23 cellular contexts compared by ENCODE assay signal in genomic region chr11:22860241-22860640, GRCh38. TPM values are rescaled to one million over a fixed set of nuclear protein-coding genes. Genes with fewer than 3 reads are reported as not detected.
"Had no signal": no experiment of that assay in that cellular context is flagged by ENCODE, and none has a peak within 500 bp of the region (broad histone marks: within the 10 kb centered on the region; RNA-seq: fewer than 3 reads in every experiment).

Gene CCDC179 (minus strand): TSS chr11:22860474. CDS start chr11:22860421, 53 bp downstream.

- FAIRE-seq: small intestine had no signal

- H3K36me3 ChIP-seq: esophagus squamous epithelium, gastroesophageal sphincter, neutrophil, right atrium auricular region, suprapubic skin, thyroid gland, uterus had no signal

- ATAC-seq: gastroesophageal sphincter; left colon; left ventricle myocardium superior; stimulated activated naive CD8-positive, alpha-beta T cell treated with anti-CD3 and anti-CD28 coated beads, Interleukin-15, Interleukin-2, amounts not matched to agents 100 U/mL and 50 U/mL, for 24 hours had no signal

- H3K9me3 Mint-ChIP-seq: nephron progenitor cell, type B pancreatic cell had no signal

- H3K36me3 Mint-ChIP-seq: naive B cell, type B pancreatic cell had no signal

- H3K9me3 ChIP-seq: esophagus squamous epithelium, gastroesophageal sphincter, neutrophil, right atrium auricular region, suprapubic skin, thyroid gland, uterus had no signal

- H3K4me3 ChIP-seq: esophagus squamous epithelium, gastroesophageal sphincter, lung, right atrium auricular region, suprapubic skin, thyroid gland, uterus had no signal

- H3K27me3 Mint-ChIP-seq: naive B cell, type B pancreatic cell had no signal

- H3K27ac ChIP-seq: esophagus squamous epithelium, gastroesophageal sphincter, neutrophil, right atrium auricular region, suprapubic skin, thyroid gland, uterus had no signal

- H3K27ac Mint-ChIP-seq: naive B cell, nephron progenitor cell, type B pancreatic cell had no signal

- DNase-seq: effector memory CD4-positive, alpha-beta T cell; esophagus squamous epithelium; foreskin fibroblast; glutamatergic neuron; left colon; left ventricle myocardium superior; mesendoderm; naive B cell; nephron progenitor cell; small intestine; stimulated activated CD4-positive, alpha-beta T cell treated with anti-CD3 and anti-CD28 coated beads, Interleukin-12 subunit alpha, Interleukin-12 subunit beta, amount 100 ng/mL, for 4 hours; stimulated activated naive CD8-positive, alpha-beta T cell treated with anti-CD3 and anti-CD28 coated beads, Interleukin-15, Interleukin-2, amounts not matched to agents 100 U/mL and 50 U/mL, for 24 hours; thyroid gland; uterus had no signal

- H3K4me1 ChIP-seq: esophagus squamous epithelium, gastroesophageal sphincter, right atrium auricular region, suprapubic skin, thyroid gland, uterus had no signal

- H3K4me1 Mint-ChIP-seq: naive B cell, nephron progenitor cell had no signal

- H3K27me3 ChIP-seq: esophagus squamous epithelium, gastroesophageal sphincter, neutrophil, right atrium auricular region, suprapubic skin, thyroid gland, uterus had no signal

- H3K4me3 Mint-ChIP-seq: naive B cell, nephron progenitor cell, type B pancreatic cell had no signal

RNA-seq across cellular contexts. Expression of gene CCDC179, which starts in this region (rescaled TPM):
- total RNA-seq: epithelial cell of proximal tubule, esophagus squamous epithelium, gastroesophageal sphincter, kidney epithelial cell, left colon, left ventricle myocardium superior, lung, osteoblast, right atrium auricular region, suprapubic skin, thyroid gland, uterus had no signal
- polyA plus RNA-seq: lung, small intestine had no signal
